In genomic region chr16:24844101-24845030, GRCh38 we compare ENCODE assay signal across 1 cellular context.
TF ChIP-seq lines count a peak whose summit lies in the region.

No MANE protein-coding gene starts in this region.

TF ChIP-seq in HepG2, 621 proteins besides CTCF, POLR2A, EP300 and RAD21 (continued from another document and continues in another):
- no peak; the same call in 1 of the 2 replicates for TF ChIP-seq ZNF512B (CRISPR knock-in tag; IDR thresholded peaks at IDR 0.05; ENCODE audit: borderline replicate concordance)
- TF ChIP-seq JUNB (CRISPR knock-in tag; IDR thresholded peaks at IDR 0.05; ENCODE audit: borderline replicate concordance) = peak; percentile 83
- TF ChIP-seq KAT8 (CRISPR knock-in tag; IDR thresholded peaks at IDR 0.05) = no peak
- no peak for TF ChIP-seq MBD4 (IDR thresholded peaks at IDR 0.05; ENCODE audit: borderline replicate concordance, low read length)
- TF ChIP-seq, protein P1, sequence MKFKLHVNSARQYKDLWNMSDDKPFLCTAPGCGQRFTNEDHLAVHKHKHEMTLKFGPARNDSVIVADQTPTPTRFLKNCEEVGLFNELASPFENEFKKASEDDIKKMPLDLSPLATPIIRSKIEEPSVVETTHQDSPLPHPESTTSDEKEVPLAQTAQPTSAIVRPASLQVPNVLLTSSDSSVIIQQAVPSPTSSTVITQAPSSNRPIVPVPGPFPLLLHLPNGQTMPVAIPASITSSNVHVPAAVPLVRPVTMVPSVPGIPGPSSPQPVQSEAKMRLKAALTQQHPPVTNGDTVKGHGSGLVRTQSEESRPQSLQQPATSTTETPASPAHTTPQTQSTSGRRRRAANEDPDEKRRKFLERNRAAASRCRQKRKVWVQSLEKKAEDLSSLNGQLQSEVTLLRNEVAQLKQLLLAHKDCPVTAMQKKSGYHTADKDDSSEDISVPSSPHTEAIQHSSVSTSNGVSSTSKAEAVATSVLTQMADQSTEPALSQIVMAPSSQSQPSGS (CRISPR knock-in tag; IDR thresholded peaks at IDR 0.05) = no peak
- TF ChIP-seq ZNF367 (CRISPR knock-in tag; IDR thresholded peaks at IDR 0.05; ENCODE audit: borderline replicate concordance) = no peak
- no peak for TF ChIP-seq ZFP36L1 (CRISPR knock-in tag; IDR thresholded peaks at IDR 0.05)
- TF ChIP-seq CAMTA2 (CRISPR knock-in tag; IDR thresholded peaks at IDR 0.05; ENCODE audit: borderline replicate concordance) = no peak
- no peak for TF ChIP-seq ZSCAN29 (CRISPR knock-in tag; conservative IDR thresholded peaks at IDR 0.05)
- TF ChIP-seq MNT (IDR thresholded peaks at IDR 0.05) = peak; percentile 46
- no peak; the same call in 1 of the 2 replicates for TF ChIP-seq HIC2 (CRISPR knock-in tag; IDR thresholded peaks at IDR 0.05; ENCODE audit: low read depth)
- TF ChIP-seq ZNF572 (CRISPR knock-in tag; IDR thresholded peaks at IDR 0.05) = no peak
- TF ChIP-seq HMGA1 (CRISPR knock-in tag; conservative IDR thresholded peaks at IDR 0.05) = no peak
- no peak for TF ChIP-seq MEIS2 (CRISPR knock-in tag; IDR thresholded peaks at IDR 0.05)
- no peak for TF ChIP-seq ZNF33A (CRISPR knock-in tag; IDR thresholded peaks at IDR 0.05; ENCODE audit: borderline replicate concordance)
- no peak for TF ChIP-seq ZNF12 (CRISPR knock-in tag; IDR thresholded peaks at IDR 0.05)
- no peak for TF ChIP-seq MTF2 (CRISPR knock-in tag; IDR thresholded peaks at IDR 0.05; ENCODE audit: borderline replicate concordance)
- TF ChIP-seq, protein P2, sequence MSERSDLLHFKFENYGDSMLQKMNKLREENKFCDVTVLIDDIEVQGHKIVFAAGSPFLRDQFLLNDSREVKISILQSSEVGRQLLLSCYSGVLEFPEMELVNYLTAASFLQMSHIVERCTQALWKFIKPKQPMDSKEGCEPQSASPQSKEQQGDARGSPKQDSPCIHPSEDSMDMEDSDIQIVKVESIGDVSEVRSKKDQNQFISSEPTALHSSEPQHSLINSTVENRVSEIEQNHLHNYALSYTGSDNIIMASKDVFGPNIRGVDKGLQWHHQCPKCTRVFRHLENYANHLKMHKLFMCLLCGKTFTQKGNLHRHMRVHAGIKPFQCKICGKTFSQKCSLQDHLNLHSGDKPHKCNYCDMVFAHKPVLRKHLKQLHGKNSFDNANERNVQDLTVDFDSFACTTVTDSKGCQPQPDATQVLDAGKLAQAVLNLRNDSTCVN (CRISPR knock-in tag; IDR thresholded peaks at IDR 0.05; ENCODE audit: borderline replicate concordance) = peak; percentile 78
- TF ChIP-seq RNF219 (CRISPR knock-in tag; IDR thresholded peaks at IDR 0.05) = no peak
- TF ChIP-seq SIX1 (CRISPR knock-in tag; IDR thresholded peaks at IDR 0.05; ENCODE audit: borderline replicate concordance) = no peak
- TF ChIP-seq HCFC1 (IDR thresholded peaks at IDR 0.05; ENCODE audit: low read depth, low read length) = no peak
- TF ChIP-seq ATF3 (CRISPR knock-in tag; IDR thresholded peaks at IDR 0.05) = peak; percentile 97
- TF ChIP-seq, protein P3, sequence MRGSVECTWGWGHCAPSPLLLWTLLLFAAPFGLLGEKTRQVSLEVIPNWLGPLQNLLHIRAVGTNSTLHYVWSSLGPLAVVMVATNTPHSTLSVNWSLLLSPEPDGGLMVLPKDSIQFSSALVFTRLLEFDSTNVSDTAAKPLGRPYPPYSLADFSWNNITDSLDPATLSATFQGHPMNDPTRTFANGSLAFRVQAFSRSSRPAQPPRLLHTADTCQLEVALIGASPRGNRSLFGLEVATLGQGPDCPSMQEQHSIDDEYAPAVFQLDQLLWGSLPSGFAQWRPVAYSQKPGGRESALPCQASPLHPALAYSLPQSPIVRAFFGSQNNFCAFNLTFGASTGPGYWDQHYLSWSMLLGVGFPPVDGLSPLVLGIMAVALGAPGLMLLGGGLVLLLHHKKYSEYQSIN (CRISPR knock-in tag; IDR thresholded peaks at IDR 0.05; ENCODE audit: borderline replicate concordance) = no peak
- TF ChIP-seq SETDB1 (CRISPR knock-in tag; IDR thresholded peaks at IDR 0.05; ENCODE audit: borderline replicate concordance) = 0 out of 2 replicates have a peak, but pooled peaks have one; percentile 22
- no peak for TF ChIP-seq SMARCE1 (IDR thresholded peaks at IDR 0.05; ENCODE audit: borderline replicate concordance)
- no peak for TF ChIP-seq SRF (IDR thresholded peaks at IDR 0.05; ENCODE audit: low read depth, low read length)
- TF ChIP-seq POGK (CRISPR knock-in tag; conservative IDR thresholded peaks at IDR 0.05) = no peak
- TF ChIP-seq ARHGAP35 (CRISPR knock-in tag; IDR thresholded peaks at IDR 0.05; ENCODE audit: borderline replicate concordance) = no peak
- TF ChIP-seq, protein P4, sequence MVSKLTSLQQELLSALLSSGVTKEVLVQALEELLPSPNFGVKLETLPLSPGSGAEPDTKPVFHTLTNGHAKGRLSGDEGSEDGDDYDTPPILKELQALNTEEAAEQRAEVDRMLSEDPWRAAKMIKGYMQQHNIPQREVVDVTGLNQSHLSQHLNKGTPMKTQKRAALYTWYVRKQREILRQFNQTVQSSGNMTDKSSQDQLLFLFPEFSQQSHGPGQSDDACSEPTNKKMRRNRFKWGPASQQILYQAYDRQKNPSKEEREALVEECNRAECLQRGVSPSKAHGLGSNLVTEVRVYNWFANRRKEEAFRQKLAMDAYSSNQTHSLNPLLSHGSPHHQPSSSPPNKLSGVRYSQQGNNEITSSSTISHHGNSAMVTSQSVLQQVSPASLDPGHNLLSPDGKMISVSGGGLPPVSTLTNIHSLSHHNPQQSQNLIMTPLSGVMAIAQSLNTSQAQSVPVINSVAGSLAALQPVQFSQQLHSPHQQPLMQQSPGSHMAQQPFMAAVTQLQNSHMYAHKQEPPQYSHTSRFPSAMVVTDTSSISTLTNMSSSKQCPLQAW (CRISPR knock-in tag; IDR thresholded peaks at IDR 0.05) = no peak
- peak; percentile 46; the same call in 1 of the 2 replicates for TF ChIP-seq KDM3A (CRISPR knock-in tag; IDR thresholded peaks at IDR 0.05; ENCODE audit: low read depth)
- TF ChIP-seq GATAD2A (CRISPR knock-in tag; IDR thresholded peaks at IDR 0.05) = peak; percentile 69
- TF ChIP-seq NR1H2 (CRISPR knock-in tag; IDR thresholded peaks at IDR 0.05; ENCODE audit: borderline replicate concordance, low read depth) = no peak
- TF ChIP-seq DPF2 (CRISPR knock-in tag; IDR thresholded peaks at IDR 0.05; ENCODE audit: borderline replicate concordance, low read depth) = no peak
- no peak for TF ChIP-seq KDM4B (CRISPR knock-in tag; IDR thresholded peaks at IDR 0.05)
- no peak for TF ChIP-seq FOXC1 (CRISPR knock-in tag; IDR thresholded peaks at IDR 0.05; ENCODE audit: borderline replicate concordance)
- no peak for TF ChIP-seq FOXK2 (IDR thresholded peaks at IDR 0.05)
- no peak for TF ChIP-seq ZNF101 (CRISPR knock-in tag; IDR thresholded peaks at IDR 0.05; ENCODE audit: borderline replicate concordance, low read depth)
- TF ChIP-seq ZNF224 (CRISPR knock-in tag; IDR thresholded peaks at IDR 0.05) = no peak
- TF ChIP-seq KAT2B (IDR thresholded peaks at IDR 0.05; ENCODE audit: borderline replicate concordance, low read depth, low read length) = no peak
- peak; percentile 89 for TF ChIP-seq DNMT3B (CRISPR knock-in tag; conservative IDR thresholded peaks at IDR 0.05)
- TF ChIP-seq KLF16 (CRISPR knock-in tag; IDR thresholded peaks at IDR 0.05) = no peak
- peak; percentile 32; the same call in 1 of the 2 replicates for TF ChIP-seq SP2 (CRISPR knock-in tag; IDR thresholded peaks at IDR 0.05)
- TF ChIP-seq MED13 (CRISPR knock-in tag; IDR thresholded peaks at IDR 0.05) = no peak
- no peak for TF ChIP-seq ZSCAN20 (CRISPR knock-in tag; IDR thresholded peaks at IDR 0.05; ENCODE audit: borderline replicate concordance)
- 0 out of 2 replicates have a peak, but pooled peaks have one; percentile 69 for TF ChIP-seq MZF1 (CRISPR knock-in tag; IDR thresholded peaks at IDR 0.05; ENCODE audit: borderline replicate concordance)
- TF ChIP-seq, protein P5, sequence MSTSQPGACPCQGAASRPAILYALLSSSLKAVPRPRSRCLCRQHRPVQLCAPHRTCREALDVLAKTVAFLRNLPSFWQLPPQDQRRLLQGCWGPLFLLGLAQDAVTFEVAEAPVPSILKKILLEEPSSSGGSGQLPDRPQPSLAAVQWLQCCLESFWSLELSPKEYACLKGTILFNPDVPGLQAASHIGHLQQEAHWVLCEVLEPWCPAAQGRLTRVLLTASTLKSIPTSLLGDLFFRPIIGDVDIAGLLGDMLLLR (CRISPR knock-in tag; IDR thresholded peaks at IDR 0.05) = peak; percentile 72; the same call in 1 of the 2 replicates
- TF ChIP-seq MED1 (CRISPR knock-in tag; IDR thresholded peaks at IDR 0.05) = peak; percentile 38; the same call in 1 of the 2 replicates
- TF ChIP-seq NFE2 (CRISPR knock-in tag; IDR thresholded peaks at IDR 0.05) = peak; percentile 96
- TF ChIP-seq KDM1A (CRISPR knock-in tag; IDR thresholded peaks at IDR 0.05) = peak; percentile 65
